In genomic region chr11:125056931-125057330, GRCh38 we compare ENCODE assay signal across 33 cellular contexts.
"Had no signal": no experiment of that assay in that cellular context is flagged by ENCODE, and none has a peak within 500 bp of the region (broad histone marks: within the 10 kb centered on the region; RNA-seq: fewer than 3 reads in every experiment).

No MANE protein-coding gene starts in this region.

- ATAC-seq: activated T-cell treated with anti-CD3 and anti-CD28 coated beads, Interleukin-2, amount 50 U/mL, for 72 hours; body of pancreas; effector memory CD8-positive, alpha-beta T cell; foreskin keratinocyte; gastrocnemius medialis; heart left ventricle; WTC11 had no signal

- H3K27me3 Mint-ChIP-seq: effector memory CD8-positive, alpha-beta T cell had no signal

- DNase-seq: activated CD4-positive, alpha-beta memory T cell treated with anti-CD3 and anti-CD28 coated beads, Interleukin-2, amount 10 ng/mL, durations not matched to agents 7 days and 5 days; activated CD4-positive, alpha-beta T cell treated with anti-CD3 and anti-CD28 coated beads for 1 hour; activated CD4-positive, alpha-beta T cell treated with anti-CD3 and anti-CD28 coated beads for 4 hours; activated CD4-positive, alpha-beta T cell treated with anti-CD3 and anti-CD28 coated beads, Interleukin-2, amount 10 ng/mL, durations not matched to agents 7 days and 5 days; activated CD4-positive, alpha-beta T cell treated with anti-CD3 and anti-CD28 coated beads, Interleukin-2, amount 50 U/mL, for 4 hours; activated CD8-positive, alpha-beta memory T cell treated with anti-CD3 and anti-CD28 coated beads, Interleukin-2, amount 50 U/mL, for 48 hours; activated effector memory CD4-positive, alpha-beta T cell treated with Interleukin-2 at 50 U/mL for 16 hours; activated gamma-delta T cell treated with Interleukin-2 at 50 U/mL for 16 hours; activated naive CD4-positive, alpha-beta T cell treated with anti-CD3 and anti-CD28 coated beads, Interleukin-2, amount 50 U/mL, for 16 hours; activated naive CD4-positive, alpha-beta T cell treated with Interleukin-2 at 50 U/mL for 16 hours; activated T-cell treated with anti-CD3 and anti-CD28 coated beads for 4 hours; activated T-cell treated with anti-CD3 and anti-CD28 coated beads, Interleukin-2, amount 50 U/mL, for 24 hours; activated T-cell treated with anti-CD3 and anti-CD28 coated beads, Interleukin-2, amount 50 U/mL, for 72 hours; amniotic stem cell; anterior cingulate cortex; body of pancreas; central memory CD4-positive, alpha-beta T cell; cerebellar nuclear complex; cortex of kidney; dermis blood vessel endothelial cell; effector CD4-positive, alpha-beta T cell; effector memory CD8-positive, alpha-beta T cell; erythroblast; foreskin keratinocyte; gastrocnemius medialis; glutamatergic neuron; heart left ventricle; T-helper 2 cell had no signal

- H3K27ac Mint-ChIP-seq: activated CD4-positive, alpha-beta memory T cell treated with anti-CD3 and anti-CD28 coated beads, Interleukin-2, amount 10 ng/mL, durations not matched to agents 7 days and 5 days; activated CD4-positive, alpha-beta T cell treated with anti-CD3 and anti-CD28 coated beads, Interleukin-2, amount 10 ng/mL, durations not matched to agents 7 days and 5 days; activated naive CD8-positive, alpha-beta T cell; activated T-cell treated with anti-CD3 and anti-CD28 coated beads, Interleukin-2, amount 50 U/mL, for 24 hours; activated T-cell treated with anti-CD3 and anti-CD28 coated beads, Interleukin-2, amount 50 U/mL, for 72 hours; effector memory CD8-positive, alpha-beta T cell; WTC11 had no signal

- H3K36me3 Mint-ChIP-seq: WTC11 had no signal

- H3K36me3 ChIP-seq: breast epithelium, cardiac muscle cell, esophagus muscularis mucosa, gastrocnemius medialis, heart left ventricle had no signal

- H3K4me1 Mint-ChIP-seq: WTC11 had no signal

- H3K4me3 Mint-ChIP-seq: activated CD4-positive, alpha-beta memory T cell treated with anti-CD3 and anti-CD28 coated beads, Interleukin-2, amount 10 ng/mL, durations not matched to agents 7 days and 5 days; activated CD4-positive, alpha-beta T cell treated with anti-CD3 and anti-CD28 coated beads, Interleukin-2, amount 10 ng/mL, durations not matched to agents 7 days and 5 days; activated naive CD8-positive, alpha-beta T cell; activated T-cell treated with anti-CD3 and anti-CD28 coated beads, Interleukin-2, amount 50 U/mL, for 24 hours; activated T-cell treated with anti-CD3 and anti-CD28 coated beads, Interleukin-2, amount 50 U/mL, for 72 hours; effector memory CD8-positive, alpha-beta T cell; WTC11 had no signal

- H3K4me3 ChIP-seq: body of pancreas, breast epithelium, cardiac muscle cell, esophagus muscularis mucosa, gastrocnemius medialis, heart left ventricle had no signal

- H3K27ac ChIP-seq: body of pancreas, breast epithelium, cardiac muscle cell, esophagus muscularis mucosa, foreskin keratinocyte, gastrocnemius medialis, heart left ventricle had no signal

- H3K4me1 ChIP-seq: body of pancreas, breast epithelium, esophagus muscularis mucosa, foreskin keratinocyte, gastrocnemius medialis, heart left ventricle had no signal

- H3K9me3 Mint-ChIP-seq: activated CD4-positive, alpha-beta memory T cell treated with anti-CD3 and anti-CD28 coated beads, Interleukin-2, amount 10 ng/mL, durations not matched to agents 7 days and 5 days; activated CD4-positive, alpha-beta T cell treated with anti-CD3 and anti-CD28 coated beads, Interleukin-2, amount 10 ng/mL, durations not matched to agents 7 days and 5 days; activated T-cell treated with anti-CD3 and anti-CD28 coated beads, Interleukin-2, amount 50 U/mL, for 24 hours; activated T-cell treated with anti-CD3 and anti-CD28 coated beads, Interleukin-2, amount 50 U/mL, for 72 hours; effector memory CD8-positive, alpha-beta T cell; WTC11 had no signal

- H3K9me3 ChIP-seq: body of pancreas, breast epithelium, esophagus muscularis mucosa, gastrocnemius medialis had no signal

- H3K27me3 ChIP-seq: body of pancreas, breast epithelium, esophagus muscularis mucosa, foreskin keratinocyte, gastrocnemius medialis, heart left ventricle had no signal
